ENCODE assay signal across 17 cellular contexts in genomic region chr12:105359840-105360239, GRCh38. TPM values are rescaled to one million over a fixed set of nuclear protein-coding genes. Genes with fewer than 3 reads are reported as not detected.
DNase-seq lines count a peak whose midpoint lies in the region; ATAC-seq and TF ChIP-seq lines count a peak whose summit lies in the region.
"Had no signal": no experiment of that assay in that cellular context is flagged by ENCODE, and none has a peak within 500 bp of the region (broad histone marks: within the 10 kb centered on the region; RNA-seq: fewer than 3 reads in every experiment).

No MANE protein-coding gene starts in this region.

- H3K36me3 Mint-ChIP-seq in MCF 10A (ENCODE audit: insufficient read depth, unreplicated experiment) (no peaks in the 10 kb centered on the region), chondrocyte (ENCODE audit: low read depth) (peaks cover 19% of the 10 kb centered on the region), endothelial cell (ENCODE audit: low read depth, unreplicated experiment) (no peaks in the 10 kb centered on the region)
- H3K36me3 Mint-ChIP-seq: IgD-negative memory B cell had no signal

- H3K9me3 ChIP-seq in breast epithelium (no peaks in the 10 kb centered on the region), adipocyte (ENCODE audit: control insufficient read depth, low read length) (no peaks in the 10 kb centered on the region), lower lobe of right lung (no peaks in the 10 kb centered on the region)
- H3K9me3 ChIP-seq: A549, Caco-2 had no signal

- TF ChIP-seq CTCF in MCF 10A (IDR thresholded peaks at IDR 0.05; ENCODE audit: unreplicated experiment) (no peak), breast epithelium (IDR thresholded peaks at IDR 0.05) (no peak), chondrocyte (IDR thresholded peaks at IDR 0.05) (no peak), lower lobe of right lung (IDR thresholded peaks at IDR 0.05) (no peak), endothelial cell (IDR thresholded peaks at IDR 0.05; ENCODE audit: unreplicated experiment) (no peak)

- no peaks in the 10 kb centered on the region for H3K4me1 ChIP-seq in breast epithelium
- H3K4me1 ChIP-seq in adipocyte (ENCODE audit: control insufficient read depth, insufficient read depth, low read length) = peaks cover 12% of the 10 kb centered on the region
- no peaks in the 10 kb centered on the region for H3K4me1 ChIP-seq in lower lobe of right lung

- H3K27me3 Mint-ChIP-seq in MCF 10A (ENCODE audit: insufficient read depth, unreplicated experiment) (no peaks in the 10 kb centered on the region), chondrocyte (ENCODE audit: low read depth) (no peaks in the 10 kb centered on the region), endothelial cell (ENCODE audit: unreplicated experiment) (peaks cover 1% of the 10 kb centered on the region)
- H3K27me3 Mint-ChIP-seq: IgD-negative memory B cell had no signal

- H3K27me3 ChIP-seq in breast epithelium (no peaks in the 10 kb centered on the region), adipocyte (replicated peaks; ENCODE audit: control insufficient read depth, insufficient read depth, low read length) (no peaks in the 10 kb centered on the region), lower lobe of right lung (ENCODE audit: low read depth) (no peaks in the 10 kb centered on the region)

- intact Hi-C loops in MCF 10A (cut with micrococcal nuclease) (no loop called here), breast epithelium (cut with DNase I; ENCODE audit: low total_unique reads) (no loop called here), lower lobe of right lung (cut with DNase I) (no loop called here)

- DNase-seq in MCF 10A (ENCODE audit: unreplicated experiment) (no peak), breast epithelium (ENCODE audit: low spot score in 2 of 2) (no peak), adipocyte (ENCODE audit: low read depth) (peak; percentile 42), iris pigment epithelial cell (ENCODE audit: low read depth) (peak; percentile 68), chondrocyte (ENCODE audit: low spot score) (no peak), lower lobe of right lung (no peak), glomerular visceral epithelial cell (ENCODE audit: extremely low spot score) (no peak), endothelial cell (ENCODE audit: low spot score) (no peak)
- DNase-seq: Caco-2, HCEC 1CT, MV-4-11, NCI-H1417 treated with DMSO at 0.1 percent for 48 hours, NCI-H2029 treated with DMSO at 0.1 percent for 48 hours, NCI-H510A had no signal

- CTCF ChIA-PET in MCF 10A (lab: Yijun Ruan, JAX) = interaction anchor here (0.7 kb wide), 1 partner anchor 45 kb away, joined by 3 read pairs; no protein-coding TSS in a partner anchor

- H3K4me1 Mint-ChIP-seq in MCF 10A (ENCODE audit: insufficient read depth, unreplicated experiment) (peaks cover 16% of the 10 kb centered on the region), chondrocyte (ENCODE audit: low read depth) (peaks cover 40% of the 10 kb centered on the region), endothelial cell (ENCODE audit: unreplicated experiment) (peaks cover 3% of the 10 kb centered on the region)

- no peak overlapping the region for H3K9ac ChIP-seq in adipocyte (ENCODE audit: low read length)

- H3K4me3 Mint-ChIP-seq in MCF 10A (ENCODE audit: unreplicated experiment) (no peak overlapping the region), chondrocyte (ENCODE audit: unreplicated experiment) (no peak overlapping the region), endothelial cell (ENCODE audit: unreplicated experiment) (no peak overlapping the region)
- H3K4me3 Mint-ChIP-seq: IgD-negative memory B cell had no signal

- no peak for TF ChIP-seq POLR2A in breast epithelium (IDR thresholded peaks at IDR 0.05)

- no TSS peak for BruUV-seq in MCF 10A (replicated peaks; lab: Mats Ljungman, UMichigan)

- H3K27ac Mint-ChIP-seq in MCF 10A (ENCODE audit: low read depth, unreplicated experiment) = peak overlapping the region; percentile 16
- H3K27ac Mint-ChIP-seq in chondrocyte (ENCODE audit: unreplicated experiment) = no peak overlapping the region
- H3K27ac Mint-ChIP-seq in endothelial cell (ENCODE audit: unreplicated experiment) = no peak overlapping the region
- H3K27ac Mint-ChIP-seq: IgD-negative memory B cell had no signal

- no peak for ATAC-seq in lower lobe of right lung
- ATAC-seq: A549, GM12878 had no signal

- no peaks in the 10 kb centered on the region for H3K36me3 ChIP-seq in breast epithelium
- H3K36me3 ChIP-seq in adipocyte (ENCODE audit: control insufficient read depth, insufficient read depth, low read length, severe bottlenecking) = no peaks in the 10 kb centered on the region
- no peaks in the 10 kb centered on the region for H3K36me3 ChIP-seq in lower lobe of right lung

- H3K27ac ChIP-seq in breast epithelium (no peak overlapping the region), lower lobe of right lung (no peak overlapping the region)

- no peaks in the 10 kb centered on the region for H3K9me3 Mint-ChIP-seq in MCF 10A (ENCODE audit: unreplicated experiment)
- no peaks in the 10 kb centered on the region for H3K9me3 Mint-ChIP-seq in chondrocyte (ENCODE audit: low read depth)
- H3K9me3 Mint-ChIP-seq in endothelial cell (ENCODE audit: unreplicated experiment) = no peaks in the 10 kb centered on the region
- H3K9me3 Mint-ChIP-seq: IgD-negative memory B cell had no signal

- POLR2A ChIA-PET in MCF 10A (lab: Yijun Ruan, JAX) = no interaction called here

- H3K4me3 ChIP-seq in breast epithelium = no peak overlapping the region
- H3K4me3 ChIP-seq in adipocyte (ENCODE audit: low read length) = no peak overlapping the region
- no peak overlapping the region for H3K4me3 ChIP-seq in lower lobe of right lung
- H3K4me3 ChIP-seq: A549, GM12878 had no signal

RNA-seq across cellular contexts. Expression of gene C12orf75, which starts 29.3 kb away (rescaled TPM):
- total RNA-seq in MCF 10A (2022) = 53.6 and 67.7 TPM in 2 replicates
- total RNA-seq in breast epithelium = 10 to 100 TPM in 2 of 3 donors, 1 to 10 TPM in 1; 2.4 to 20.9 (median 20.0) TPM
- 189 to 310 TPM (median 286 TPM) in 3 replicates for total RNA-seq in chondrocyte
- total RNA-seq in lower lobe of right lung = 14.2 TPM
- 24.0 TPM for total RNA-seq in endothelial cell (ENCODE audit: unreplicated experiment)

Comparison
In these comparisons a context has a peak if more than half of its experiments do, and no peak if none do; other contexts are left out.
1. DNase-seq: peak in adipocyte (single experiment) and iris pigment epithelial cell (single experiment); none in MCF 10A (single experiment), breast epithelium (0 of 2), chondrocyte (single experiment), lower lobe of right lung (single experiment), glomerular visceral epithelial cell (single experiment) and endothelial cell (single experiment).